ENCODE assay signal across 19 cellular contexts in the genomic region with DNA sequence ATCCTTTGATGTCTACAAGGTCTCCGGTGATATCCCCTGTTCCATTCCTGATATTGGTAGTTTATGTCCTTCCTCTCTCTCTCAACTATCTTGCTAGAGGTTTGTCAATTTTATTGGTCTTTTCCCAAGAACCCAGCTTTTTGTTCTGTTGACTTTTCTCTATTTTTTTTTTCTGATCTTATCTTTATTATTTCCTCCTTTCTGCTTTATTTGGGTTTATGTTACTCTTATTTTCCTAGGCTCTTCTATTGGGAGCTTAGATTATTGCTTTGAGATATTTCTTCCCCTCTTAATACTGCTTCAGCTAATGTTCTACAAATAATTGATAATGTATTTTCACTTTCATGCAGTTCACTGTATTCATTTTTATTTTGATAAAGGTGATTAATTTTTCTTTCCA. TPM values are rescaled to one million over a fixed set of nuclear protein-coding genes. Genes with fewer than 3 reads are reported as not detected.
DNase-seq lines count a peak whose midpoint lies in the region; ATAC-seq, FAIRE-seq and TF ChIP-seq lines count a peak whose summit lies in the region.
"Had no signal": no experiment of that assay in that cellular context is flagged by ENCODE, and none has a peak within 500 bp of the region (broad histone marks: within the 10 kb centered on the region; RNA-seq: fewer than 3 reads in every experiment).

No MANE protein-coding gene starts in this region.

- ATAC-seq in K562 (no peak), GM19395 (IDR thresholded peaks at IDR 0.05; ENCODE audit: unreplicated experiment) (no peak)
- ATAC-seq: GM23338, HepG2 had no signal

- no peak for DNase-seq in K562 (ENCODE audit: extremely low read depth in 1 of 4, low spot score in 3 of 4)
- no peak for DNase-seq in SHP77 treated with DMSO at 0.1 percent for 48 hours (lab: John Stamatoyannopoulos, UW)
- no peak for DNase-seq in GDM1 (lab: John Stamatoyannopoulos, UW)
- DNase-seq: CD4-positive, alpha-beta memory T cell; DMS153; DMS79; GF-D8; HCEC 1CT; KG1 had no signal

- H3K27ac ChIP-seq in HEK293 (ENCODE audit: extremely low read depth, low read depth, low read length) (no peak overlapping the region), OCI-LY3 (ENCODE audit: low read length) (no peak overlapping the region), K562 (ENCODE audit: extremely low read depth, low read depth, low read length) (no peak overlapping the region)
- H3K27ac ChIP-seq: BLaER1 had no signal

- CTCF ChIA-PET in HEK293 (lab: Yijun Ruan, JAX) = interaction anchor here (0.8 to 1.2 kb wide), 2 partner anchors 11 to 44 kb away, joined by 3 to 5 read pairs; partner anchors contain the start of gene EIF2S3
- CTCF ChIA-PET in K562 (lab: Yijun Ruan, JAX; ENCODE audit: low intra/inter-chr PET ratio) = no interaction called here

- TF ChIP-seq CTCF in HEK293 (tag by site-specific recombination; IDR thresholded peaks at IDR 0.05) = no peak
- TF ChIP-seq CTCF in OCI-LY3 (IDR thresholded peaks at IDR 0.05; ENCODE audit: low read depth, low read length) = no peak
- TF ChIP-seq CTCF in K562 (IDR thresholded peaks at IDR 0.05 in 2 of 3, conservative IDR thresholded peaks at IDR 0.05 in 1 of 3; ENCODE audit: insufficient read depth in 2 of 3, low read depth in 1 of 3, low read length in 3 of 3) = no peak

- WGBS in K562 (ENCODE audit: insufficient coverage, low coverage, missing lambda C conversion rate) = 71% methylated on average over 1 of the region's 1 CpG

- H3K79me2 ChIP-seq in OCI-LY3 (ENCODE audit: low read length) (no peaks in the 10 kb centered on the region), K562 (ENCODE audit: control insufficient read depth, insufficient read depth, low read length) (no peaks in the 10 kb centered on the region)

- H3K4me3 ChIP-seq in HEK293 (ENCODE audit: low read depth, low read length) = no peak overlapping the region
- peak overlapping the region; percentile 34; the same call in 1 of the 2 replicates for H3K4me3 ChIP-seq in OCI-LY3 (ENCODE audit: low read length)
- H3K4me3 ChIP-seq in K562 = no peak overlapping the region
- H3K4me3 ChIP-seq: BLaER1, GM12878, GM23338 had no signal

- H3K9me3 ChIP-seq in HEK293 (ENCODE audit: control insufficient read depth, insufficient read depth, low read depth, low read length) (no peaks in the 10 kb centered on the region), OCI-LY3 (ENCODE audit: insufficient read depth, low read length) (no peaks in the 10 kb centered on the region), K562 (replicated peaks; ENCODE audit: control insufficient read depth, insufficient read depth, low read depth, low read length) (no peaks in the 10 kb centered on the region)
- H3K9me3 ChIP-seq: BLaER1 had no signal

- H3K36me3 ChIP-seq in HEK293 (ENCODE audit: control insufficient read depth in 2 of 2, insufficient read depth in 1 of 2, low read length in 2 of 2) = no peaks in the 10 kb centered on the region
- H3K36me3 ChIP-seq in OCI-LY3 (replicated peaks; ENCODE audit: low read depth, low read length) = no peaks in the 10 kb centered on the region
- H3K36me3 ChIP-seq in K562 (ENCODE audit: control insufficient read depth, insufficient read depth, low read length) = no peaks in the 10 kb centered on the region

- TF ChIP-seq RAD21 in K562 (CRISPR knock-in tag; conservative IDR thresholded peaks at IDR 0.05 in 1 of 2, IDR thresholded peaks at IDR 0.05 in 1 of 2) = no peak

- H3K9ac ChIP-seq in OCI-LY3 (ENCODE audit: low read length) = no peak overlapping the region
- no peak overlapping the region for H3K9ac ChIP-seq in K562 (ENCODE audit: insufficient read depth in 1 of 2, low read depth in 2 of 2, low read length in 2 of 2)
- H3K9ac ChIP-seq: BLaER1 had no signal

- H2AFZ ChIP-seq in OCI-LY3 (ENCODE audit: low read depth, low read length) = no peak overlapping the region
- no peak overlapping the region for H2AFZ ChIP-seq in K562 (ENCODE audit: low read depth, low read length)
- H2AFZ ChIP-seq: GM23338 had no signal

- H3K4me1 ChIP-seq in HEK293 (ENCODE audit: control insufficient read depth, insufficient read depth, low read length) (peaks cover 27% of the 10 kb centered on the region), OCI-LY3 (ENCODE audit: low read length) (peaks cover 10% of the 10 kb centered on the region; the same call in 1 of the 2 replicates), K562 (replicated peaks in 1 of 2; ENCODE audit: control insufficient read depth in 2 of 2, insufficient read depth in 2 of 2, low read length in 2 of 2) (peaks cover 0 to 7% of the 10 kb centered on the region in 2 experiments; a peak in 3 of 5 replicates)
- H3K4me1 ChIP-seq: BLaER1 had no signal

- no peaks in the 10 kb centered on the region for H3K9me1 ChIP-seq in K562 (ENCODE audit: control insufficient read depth, insufficient read depth, low read length)

- no peak for TF ChIP-seq EP300 in K562 (IDR thresholded peaks at IDR 0.05; ENCODE audit: low read length)

- H3K27me3 ChIP-seq in OCI-LY3 (ENCODE audit: low read depth, low read length) (no peaks in the 10 kb centered on the region), K562 (ENCODE audit: control insufficient read depth in 2 of 2, insufficient read depth in 2 of 2, low read length in 2 of 2) (no peaks in the 10 kb centered on the region)
- H3K27me3 ChIP-seq: BLaER1 had no signal

- intact Hi-C loops in K562 (cut with micrococcal nuclease) = no loop called here

- H3K4me2 ChIP-seq in OCI-LY3 (ENCODE audit: low read length) (peak overlapping the region; percentile 54), K562 (ENCODE audit: insufficient read depth, low read length) (no peak overlapping the region)
- H3K4me2 ChIP-seq: BLaER1, GM23338 had no signal

- POLR2A ChIA-PET in HEK293 (lab: Yijun Ruan, JAX) (interaction anchor here (1.0 kb wide), 1 partner anchor 67 kb away, joined by 4 read pairs; no protein-coding TSS in a partner anchor), K562 (lab: Yijun Ruan, JAX) (interaction anchor here (0.7 kb wide), 2 partner anchors 19 to 428 kb away, joined by 3 to 5 read pairs; no protein-coding TSS in a partner anchor)

- no peak for FAIRE-seq in K562 (lab: Jason Lieb, UNC)
- FAIRE-seq: A204.1, GM12878, GM19239, H54 had no signal

- in situ Hi-C loops in K562 (cut with MboI) = no loop called here

- no peaks in the 10 kb centered on the region for H4K20me1 ChIP-seq in OCI-LY3 (ENCODE audit: insufficient read depth, low read length)
- no peaks in the 10 kb centered on the region for H4K20me1 ChIP-seq in K562 (replicated peaks; ENCODE audit: control insufficient read depth, insufficient read depth, low read length)
- H4K20me1 ChIP-seq: BLaER1 had no signal

- TF ChIP-seq POLR2A in K562 (conservative IDR thresholded peaks at IDR 0.05) = no peak

- no TSS peak for BruUV-seq in K562 (replicated peaks; lab: Mats Ljungman, UMichigan)

TF ChIP-seq in K562, 482 proteins besides CTCF, POLR2A, EP300 and RAD21 (continues in another document):
- TF ChIP-seq BHLHE40 (IDR thresholded peaks at IDR 0.05; ENCODE audit: low read length) = no peak
- no peak for TF ChIP-seq TCF7 (IDR thresholded peaks at IDR 0.05; ENCODE audit: borderline replicate concordance)
- TF ChIP-seq, protein P1, sequence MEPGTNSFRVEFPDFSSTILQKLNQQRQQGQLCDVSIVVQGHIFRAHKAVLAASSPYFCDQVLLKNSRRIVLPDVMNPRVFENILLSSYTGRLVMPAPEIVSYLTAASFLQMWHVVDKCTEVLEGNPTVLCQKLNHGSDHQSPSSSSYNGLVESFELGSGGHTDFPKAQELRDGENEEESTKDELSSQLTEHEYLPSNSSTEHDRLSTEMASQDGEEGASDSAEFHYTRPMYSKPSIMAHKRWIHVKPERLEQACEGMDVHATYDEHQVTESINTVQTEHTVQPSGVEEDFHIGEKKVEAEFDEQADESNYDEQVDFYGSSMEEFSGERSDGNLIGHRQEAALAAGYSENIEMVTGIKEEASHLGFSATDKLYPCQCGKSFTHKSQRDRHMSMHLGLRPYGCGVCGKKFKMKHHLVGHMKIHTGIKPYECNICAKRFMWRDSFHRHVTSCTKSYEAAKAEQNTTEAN (CRISPR knock-in tag; IDR thresholded peaks at IDR 0.05) = no peak

RNA-seq across cellular contexts. Expression of gene EIF2S3, which starts 44.2 kb away (rescaled TPM):
- 200 and 407 TPM in 2 replicates for total RNA-seq in K562 (2011; cell fraction: chromatin; rRNA removed; ENCODE audit: low replicate concordance)
- 127 and 141 TPM in 2 replicates for total RNA-seq in K562 (2011; cell fraction: nucleolus; rRNA removed)
- 216 and 294 TPM in 2 replicates for total RNA-seq in K562 (2011; cell fraction: nucleoplasm; rRNA removed)
- total RNA-seq in K562 (2014; rRNA removed) (243 and 256 TPM in 2 replicates), K562 (2014; rRNA removed; fragmentation: Illumina TruSeq; extraction: Trizol) (439 and 497 TPM in 2 replicates), K562 (2015; rRNA removed; fragmentation: Illumina TruSeq; extraction: Trizol) (354 and 375 TPM in 2 replicates), K562 (2021) (313 and 344 TPM in 2 replicates)
- polyA plus RNA-seq in K562 (2011; rRNA removed) (206 and 228 TPM in 2 replicates), K562 (2014; fragmentation: Illumina TruSeq; extraction: Trizol) (289 and 316 TPM in 2 replicates), K562 (2014; fragmentation: Nextera tagmentation; extraction: Ambion mirVana) (100 to 1,000 TPM; 148 to 192 TPM), K562 (2014; rRNA removed) (275 and 280 TPM in 2 replicates)
- 123 and 178 TPM in 2 replicates for polyA plus RNA-seq in K562 (2011; cell fraction: cytosol; rRNA removed)
- polyA plus RNA-seq in K562 (2011; cell fraction: nucleus; rRNA removed) = 185 and 235 TPM in 2 replicates
- polyA plus RNA-seq in K562 (2012) = 218 and 304 TPM in 2 replicates
- polyA minus RNA-seq in K562 (2011; rRNA and poly(A)+ RNA removed) = 294 and 397 TPM in 2 replicates
- polyA minus RNA-seq in K562 (2011; cell fraction: cytosol; rRNA and poly(A)+ RNA removed) = 263 and 330 TPM in 2 replicates
- polyA minus RNA-seq in K562 (2011; cell fraction: nucleus; rRNA and poly(A)+ RNA removed) = 68.8 and 126 TPM in 2 replicates

RNA-seq across cellular contexts. Expression of gene ZFX, which starts 50.6 kb away (rescaled TPM):
- 40.4 and 55.0 TPM in 2 replicates for total RNA-seq in K562 (2011; cell fraction: chromatin; rRNA removed; ENCODE audit: low replicate concordance)
- 17.5 and 22.0 TPM in 2 replicates for total RNA-seq in K562 (2011; cell fraction: nucleolus; rRNA removed)
- total RNA-seq in K562 (2011; cell fraction: nucleoplasm; rRNA removed) = 25.4 and 31.0 TPM in 2 replicates
- 11.4 and 12.0 TPM in 2 replicates for total RNA-seq in K562 (2014; rRNA removed)
- 20.2 and 24.8 TPM in 2 replicates for total RNA-seq in K562 (2014; rRNA removed; fragmentation: Illumina TruSeq; extraction: Trizol)
- 20.3 and 23.1 TPM in 2 replicates for total RNA-seq in K562 (2015; rRNA removed; fragmentation: Illumina TruSeq; extraction: Trizol)
- total RNA-seq in K562 (2021) = 24.0 and 25.2 TPM in 2 replicates
- 13.6 and 13.7 TPM in 2 replicates for polyA plus RNA-seq in K562 (2011; rRNA removed)
- 2.8 and 6.1 TPM in 2 replicates for polyA plus RNA-seq in K562 (2011; cell fraction: cytosol; rRNA removed)
- polyA plus RNA-seq in K562 (2011; cell fraction: nucleus; rRNA removed) = 11.4 and 13.8 TPM in 2 replicates
- 6.3 and 8.7 TPM in 2 replicates for polyA plus RNA-seq in K562 (2012)
- polyA plus RNA-seq in K562 (2014; fragmentation: Illumina TruSeq; extraction: Trizol) = 7.7 and 8.4 TPM in 2 replicates
- polyA plus RNA-seq in K562 (2014; fragmentation: Nextera tagmentation; extraction: Ambion mirVana) = 1 to 10 TPM; 5.3 to 9.9 TPM
- 6.1 and 7.7 TPM in 2 replicates for polyA plus RNA-seq in K562 (2014; rRNA removed)
- polyA minus RNA-seq in K562 (2011; rRNA and poly(A)+ RNA removed) = 88.2 and 103 TPM in 2 replicates
- 21.0 and 24.4 TPM in 2 replicates for polyA minus RNA-seq in K562 (2011; cell fraction: cytosol; rRNA and poly(A)+ RNA removed)
- polyA minus RNA-seq in K562 (2011; cell fraction: nucleus; rRNA and poly(A)+ RNA removed) = 15.1 and 21.5 TPM in 2 replicates

Comparison
In these comparisons a context has a peak if more than half of its experiments do, and no peak if none do; other contexts are left out.
1. Of the 44 proteins assayed by ChIP-seq in both K562 and HEK293: peak only in K562: none; only in HEK293: ZBTB11; in both: none; in neither: 43.